In the genomic region with DNA sequence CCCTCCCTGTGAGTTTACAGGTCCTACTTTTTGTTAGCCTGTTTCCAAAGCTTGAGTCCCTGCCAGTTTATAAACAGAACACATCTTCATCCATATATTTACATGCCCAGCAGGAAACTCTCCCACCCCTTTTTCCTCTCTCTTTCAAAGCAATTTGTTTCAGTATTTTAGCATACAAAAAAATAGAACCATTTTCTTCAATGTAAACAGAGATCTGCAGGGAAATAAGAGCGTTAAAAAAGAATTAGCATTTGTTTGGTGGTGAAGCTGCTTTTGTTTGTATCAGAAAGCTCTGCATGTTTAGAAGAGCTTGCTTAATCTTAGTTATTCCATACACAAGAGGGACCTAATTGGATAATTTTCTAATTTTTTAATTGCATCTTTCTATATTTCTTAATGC, we compare ENCODE assay signal across 16 cellular contexts.
"Had no signal": no experiment of that assay in that cellular context is flagged by ENCODE, and none has a peak within 500 bp of the region (broad histone marks: within the 10 kb centered on the region; RNA-seq: fewer than 3 reads in every experiment).

No MANE protein-coding gene starts in this region.

- H3K9me3 Mint-ChIP-seq: activated naive CD4-positive, alpha-beta T cell treated with anti-CD3 and anti-CD28 coated beads, Interleukin-2, amount 10 ng/mL, durations not matched to agents 7 days and 5 days had no signal

- H3K36me3 Mint-ChIP-seq: activated naive CD4-positive, alpha-beta T cell treated with anti-CD3 and anti-CD28 coated beads, Interleukin-2, amount 10 ng/mL, durations not matched to agents 7 days and 5 days; memory B cell; naive thymus-derived CD4-positive, alpha-beta T cell; stimulated activated effector memory CD8-positive, alpha-beta T cell treated with anti-CD3 and anti-CD28 coated beads, Interleukin-12 subunit alpha, Interleukin-12 subunit beta, amount 100 ng/mL, for 72 hours had no signal

- H2AFZ ChIP-seq: parathyroid adenoma had no signal

- H3K27me3 Mint-ChIP-seq: activated naive CD4-positive, alpha-beta T cell treated with anti-CD3 and anti-CD28 coated beads, Interleukin-2, amount 10 ng/mL, durations not matched to agents 7 days and 5 days; activated T-helper 17 cell treated with anti-CD3 and anti-CD28 coated beads, Interleukin-2, amount 50 U/mL, for 72 hours; memory B cell; naive thymus-derived CD4-positive, alpha-beta T cell had no signal

- H3K79me2 ChIP-seq: parathyroid adenoma had no signal

- H3K4me3 Mint-ChIP-seq: activated naive CD4-positive, alpha-beta T cell treated with anti-CD3 and anti-CD28 coated beads, Interleukin-2, amount 10 ng/mL, durations not matched to agents 7 days and 5 days; activated T-helper 17 cell treated with anti-CD3 and anti-CD28 coated beads, Interleukin-2, amount 50 U/mL, for 72 hours; memory B cell; naive thymus-derived CD4-positive, alpha-beta T cell; stimulated activated effector memory CD8-positive, alpha-beta T cell treated with anti-CD3 and anti-CD28 coated beads, Interleukin-12 subunit alpha, Interleukin-12 subunit beta, amount 100 ng/mL, for 72 hours had no signal

- H3K27me3 ChIP-seq: gastrocnemius medialis, heart right ventricle had no signal

- H3K4me1 ChIP-seq: gastrocnemius medialis, heart right ventricle, parathyroid adenoma had no signal

- H3K27ac ChIP-seq: gastrocnemius medialis, heart right ventricle, parathyroid adenoma, thoracic aorta had no signal

- H3K9me3 ChIP-seq: gastrocnemius medialis, thoracic aorta had no signal

- DNase-seq: activated CD4-positive, CD25-positive, alpha-beta regulatory T cell treated with anti-CD3 and anti-CD28 coated beads, Interleukin-2, amount 50 U/mL, for 72 hours; activated naive CD4-positive, alpha-beta T cell treated with anti-CD3 and anti-CD28 coated beads, Interleukin-2, amount 10 ng/mL, durations not matched to agents 7 days and 5 days; activated T-cell treated with anti-CD3 and anti-CD28 coated beads for 4 hours; erythroblast; gastrocnemius medialis; heart right ventricle; kidney; left ventricle myocardium superior; mucosa of descending colon; naive thymus-derived CD4-positive, alpha-beta T cell; T1000 had no signal

- H3K4me1 Mint-ChIP-seq: activated naive CD4-positive, alpha-beta T cell treated with anti-CD3 and anti-CD28 coated beads, Interleukin-2, amount 10 ng/mL, durations not matched to agents 7 days and 5 days; activated T-helper 17 cell treated with anti-CD3 and anti-CD28 coated beads, Interleukin-2, amount 50 U/mL, for 72 hours; memory B cell; naive thymus-derived CD4-positive, alpha-beta T cell; stimulated activated effector memory CD8-positive, alpha-beta T cell treated with anti-CD3 and anti-CD28 coated beads, Interleukin-12 subunit alpha, Interleukin-12 subunit beta, amount 100 ng/mL, for 72 hours had no signal

- ATAC-seq: activated T-helper 17 cell treated with anti-CD3 and anti-CD28 coated beads, Interleukin-2, amount 50 U/mL, for 72 hours; gastrocnemius medialis; heart right ventricle; left ventricle myocardium superior; mucosa of descending colon; naive thymus-derived CD4-positive, alpha-beta T cell; stimulated activated effector memory CD8-positive, alpha-beta T cell treated with anti-CD3 and anti-CD28 coated beads, Interleukin-12 subunit alpha, Interleukin-12 subunit beta, amount 100 ng/mL, for 72 hours had no signal

- H3K27ac Mint-ChIP-seq: activated naive CD4-positive, alpha-beta T cell treated with anti-CD3 and anti-CD28 coated beads, Interleukin-2, amount 10 ng/mL, durations not matched to agents 7 days and 5 days; activated T-helper 17 cell treated with anti-CD3 and anti-CD28 coated beads, Interleukin-2, amount 50 U/mL, for 72 hours; memory B cell; naive thymus-derived CD4-positive, alpha-beta T cell; stimulated activated effector memory CD8-positive, alpha-beta T cell treated with anti-CD3 and anti-CD28 coated beads, Interleukin-12 subunit alpha, Interleukin-12 subunit beta, amount 100 ng/mL, for 72 hours had no signal

- H3K9ac ChIP-seq: parathyroid adenoma had no signal
